27 cellular contexts compared by ENCODE assay signal in genomic region chr17:78104540-78104941, GRCh38. TPM values are rescaled to one million over a fixed set of nuclear protein-coding genes. Genes with fewer than 3 reads are reported as not detected.
"Had no signal": no experiment of that assay in that cellular context is flagged by ENCODE, and none has a peak within 500 bp of the region (broad histone marks: within the 10 kb centered on the region; RNA-seq: fewer than 3 reads in every experiment).

No MANE protein-coding gene starts in this region.

- H3K9me3 ChIP-seq: mucosa of descending colon, psoas muscle, right lobe of liver, tibial nerve, vagina had no signal

- DNase-seq: activated CD8-positive, alpha-beta memory T cell treated with anti-CD3 and anti-CD28 coated beads for 24 hours; activated CD8-positive, alpha-beta memory T cell treated with anti-CD3 and anti-CD28 coated beads, Interleukin-2, amount 50 U/mL, for 48 hours; activated effector memory CD4-positive, alpha-beta T cell treated with Interleukin-2 at 50 U/mL for 16 hours; activated naive CD4-positive, alpha-beta T cell treated with anti-CD3 and anti-CD28 coated beads, Interleukin-2, amount 50 U/mL, for 16 hours; activated T-cell treated with anti-CD3 and anti-CD28 coated beads, Interleukin-2, amount 50 U/mL, for 48 hours; endodermal cell; foreskin melanocyte; hypothalamus; left ventricle myocardium superior; mucosa of descending colon; naive B cell; right lobe of liver; stimulated activated CD4-positive, alpha-beta T cell treated with anti-CD3 and anti-CD28 coated beads, Interleukin-4, amount 100 ng/mL, for 24 hours; T-helper 1 cell; T1000 had no signal

- H3K4me3 ChIP-seq: mucosa of descending colon, psoas muscle, right lobe of liver, smooth muscle cell, tibial nerve, vagina had no signal

- H3K4me1 ChIP-seq: right lobe of liver, vagina had no signal

- H3K27me3 ChIP-seq: right lobe of liver, tibial nerve, vagina had no signal

- ATAC-seq: activated CD4-positive, CD25-positive, alpha-beta regulatory T cell treated with anti-CD3 and anti-CD28 coated beads, Interleukin-2, amount 50 U/mL, for 24 hours; mucosa of descending colon; psoas muscle; stimulated activated memory B cell treated with anti-CD40 and anti-IgM and Interleukin-4, amounts not matched to agents 10 μg/mL and 1 μg/mL and 100 μg/mL, for 72 hours had no signal

- H3K27ac ChIP-seq: psoas muscle, right lobe of liver, tibial nerve, vagina had no signal

RNA-seq across cellular contexts. Expression of gene TMC8, which starts 26.0 kb away (rescaled TPM):
- total RNA-seq: bronchial epithelial cell had no signal

RNA-seq across cellular contexts. Expression of gene C17orf99, which starts 41.6 kb away (rescaled TPM):
- total RNA-seq: astrocyte, bronchial epithelial cell, endodermal cell, epithelial cell of proximal tubule, left ventricle myocardium superior, mucosa of descending colon, neural crest cell, osteocyte, psoas muscle, right lobe of liver, smooth muscle cell, subcutaneous adipose tissue, tibial nerve, vagina had no signal
- polyA plus RNA-seq: psoas muscle had no signal
